18 cellular contexts compared by ENCODE assay signal in the genomic region with DNA sequence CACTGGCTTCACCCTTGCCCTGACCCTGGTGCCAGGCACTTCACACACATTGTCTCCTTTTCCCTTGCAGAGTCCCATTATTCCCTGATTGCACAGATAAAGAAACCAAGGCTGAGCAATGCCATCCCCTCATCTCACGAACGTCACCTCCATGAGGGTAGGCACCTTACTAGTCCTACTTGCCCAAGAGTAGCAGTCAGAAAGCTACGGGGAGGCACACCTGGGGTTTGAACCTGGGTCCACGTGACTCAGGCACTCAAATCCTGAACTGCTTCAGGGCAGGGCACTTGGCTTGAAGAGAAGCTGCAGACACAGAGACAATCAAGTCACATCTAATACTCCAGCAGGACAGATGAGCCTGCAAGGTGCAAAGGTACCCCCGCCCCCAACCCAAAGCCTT. TPM values are rescaled to one million over a fixed set of nuclear protein-coding genes. Genes with fewer than 3 reads are reported as not detected.
"Had no signal": no experiment of that assay in that cellular context is flagged by ENCODE, and none has a peak within 500 bp of the region (broad histone marks: within the 10 kb centered on the region; RNA-seq: fewer than 3 reads in every experiment).

No MANE protein-coding gene starts in this region.

- H3K27ac Mint-ChIP-seq: activated CD8-positive, alpha-beta memory T cell treated with anti-CD3 and anti-CD28 coated beads, Interleukin-2, amount 10 ng/mL, durations not matched to agents 7 days and 5 days; stimulated activated effector memory CD8-positive, alpha-beta T cell treated with anti-CD3 and anti-CD28 coated beads, Interleukin-12 subunit alpha, Interleukin-12 subunit beta, amount 100 ng/mL, for 72 hours had no signal

- H3K9me3 ChIP-seq: heart right ventricle, ovary, upper lobe of left lung had no signal

- H3K27me3 ChIP-seq: ovary, upper lobe of left lung had no signal

- H3K4me1 ChIP-seq: heart right ventricle, upper lobe of left lung had no signal

- H3K27ac ChIP-seq: heart right ventricle, ovary, skin epidermis had no signal

- H3K27me3 Mint-ChIP-seq: activated CD8-positive, alpha-beta memory T cell treated with anti-CD3 and anti-CD28 coated beads, Interleukin-2, amount 10 ng/mL, durations not matched to agents 7 days and 5 days had no signal

- H3K4me3 Mint-ChIP-seq: activated CD8-positive, alpha-beta memory T cell treated with anti-CD3 and anti-CD28 coated beads, Interleukin-2, amount 10 ng/mL, durations not matched to agents 7 days and 5 days; neural crest cell; stimulated activated effector memory CD8-positive, alpha-beta T cell treated with anti-CD3 and anti-CD28 coated beads, Interleukin-12 subunit alpha, Interleukin-12 subunit beta, amount 100 ng/mL, for 72 hours had no signal

- H3K9me3 Mint-ChIP-seq: neural crest cell; stimulated activated effector memory CD8-positive, alpha-beta T cell treated with anti-CD3 and anti-CD28 coated beads, Interleukin-12 subunit alpha, Interleukin-12 subunit beta, amount 100 ng/mL, for 72 hours had no signal

- H3K4me1 Mint-ChIP-seq: neural crest cell had no signal

- ATAC-seq: stimulated activated effector memory CD8-positive, alpha-beta T cell treated with anti-CD3 and anti-CD28 coated beads, Interleukin-12 subunit alpha, Interleukin-12 subunit beta, amount 100 ng/mL, for 72 hours had no signal

- DNase-seq: activated CD4-positive, alpha-beta T cell treated with anti-CD3 and anti-CD28 coated beads for 1 hour; activated CD4-positive, alpha-beta T cell treated with anti-CD3 and anti-CD28 coated beads, Interleukin-2, amount 50 U/mL, for 48 hours; activated CD8-positive, alpha-beta memory T cell treated with anti-CD3 and anti-CD28 coated beads, Interleukin-2, amount 10 ng/mL, durations not matched to agents 7 days and 5 days; activated gamma-delta T cell treated with Interleukin-2 at 50 U/mL for 16 hours; activated T-cell treated with anti-CD3 and anti-CD28 coated beads, Interleukin-2, amount 50 U/mL, for 48 hours; effector CD8-positive, alpha-beta T cell; heart right ventricle; left ventricle myocardium superior; mesendoderm; ovary; T-helper 2 cell had no signal

- H3K36me3 ChIP-seq: heart right ventricle, ovary, upper lobe of left lung had no signal

- H3K36me3 Mint-ChIP-seq: activated CD8-positive, alpha-beta memory T cell treated with anti-CD3 and anti-CD28 coated beads, Interleukin-2, amount 10 ng/mL, durations not matched to agents 7 days and 5 days; stimulated activated effector memory CD8-positive, alpha-beta T cell treated with anti-CD3 and anti-CD28 coated beads, Interleukin-12 subunit alpha, Interleukin-12 subunit beta, amount 100 ng/mL, for 72 hours had no signal

- H3K4me3 ChIP-seq: heart right ventricle, ovary, skin epidermis, upper lobe of left lung had no signal

RNA-seq across cellular contexts. Expression of a gene that starts 1.9 kb away (rescaled TPM):
- total RNA-seq: cardiac septum, heart right ventricle, left ventricle myocardium superior, neural crest cell, subcutaneous adipose tissue had no signal
- polyA plus RNA-seq: fibroblast of lung had no signal
